10 cellular contexts compared by ENCODE assay signal in the genomic region with DNA sequence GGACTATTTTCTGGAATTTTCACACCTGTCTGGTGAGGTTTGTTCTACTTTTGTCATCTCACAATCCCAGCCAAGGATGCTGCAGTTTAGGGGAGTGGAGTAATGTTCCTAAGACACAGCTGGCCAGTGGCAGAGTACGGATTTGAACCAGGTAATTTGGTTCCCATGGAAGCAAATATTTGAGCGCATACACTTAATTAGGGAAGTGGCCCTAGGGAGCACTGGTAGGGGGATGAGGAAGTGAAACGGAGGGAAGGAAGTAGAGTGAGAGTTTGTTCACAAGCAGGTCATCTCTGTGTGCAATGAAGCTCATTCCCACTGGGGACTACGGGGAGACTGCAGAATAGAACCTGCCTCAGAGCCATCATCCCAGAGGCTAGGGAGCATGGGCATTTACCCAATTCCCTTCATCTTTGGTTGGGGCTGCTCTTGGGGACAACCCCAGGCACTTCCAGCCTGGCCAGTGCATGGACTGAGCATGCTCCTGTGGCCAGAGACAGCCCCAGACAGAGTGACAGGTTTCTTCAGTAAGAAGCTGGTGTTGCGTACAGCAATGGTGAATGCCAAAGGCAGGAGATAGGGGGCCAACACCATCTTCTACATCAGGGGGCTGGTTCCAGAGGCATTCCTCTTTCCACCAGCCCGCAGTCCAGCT.
DNase-seq lines count a peak whose midpoint lies in the region; ATAC-seq, FAIRE-seq and TF ChIP-seq lines count a peak whose summit lies in the region.
"Had no signal": no experiment of that assay in that cellular context is flagged by ENCODE, and none has a peak within 500 bp of the region (broad histone marks: within the 10 kb centered on the region; RNA-seq: fewer than 3 reads in every experiment).

No MANE protein-coding gene starts in this region.

- H3K23ac ChIP-seq in H1 (ENCODE audit: insufficient read length): no peak overlapping the region

- H3K4me1 ChIP-seq in H1 (replicated peaks in 1 of 4; ENCODE audit: control insufficient read depth in 3 of 4, insufficient read depth in 4 of 4, low read length in 3 of 4): peaks cover 0 to 2% (median 0%) of the 10 kb centered on the region in 4 experiments; a peak in 1 of 7 replicates

- no peak overlapping the region for H3K4ac ChIP-seq in H1 (replicated peaks; ENCODE audit: insufficient read length, low read depth, low read length)

- FAIRE-seq in H1 (lab: Jason Lieb, UNC): no peak

- no peak overlapping the region for H3K9ac ChIP-seq in H1 (replicated peaks in 1 of 4; ENCODE audit: extremely low read depth in 1 of 4, low read depth in 3 of 4, low read length in 3 of 4)

- ATAC-seq in GM21360 (IDR thresholded peaks at IDR 0.05; ENCODE audit: unreplicated experiment) (peak; percentile 56), HG03432 (IDR thresholded peaks at IDR 0.05; ENCODE audit: unreplicated experiment) (peak; percentile 66)

- no peaks in the 10 kb centered on the region for H3K9me3 ChIP-seq in H1 (ENCODE audit: insufficient read depth in 2 of 2, low read depth in 1 of 2, low read length in 1 of 2)

- H4K8ac ChIP-seq in H1 (ENCODE audit: extremely low read depth, insufficient read depth, low read length): peak overlapping the region; percentile 21; the same call in 1 of the 2 replicates

- H3K36me3 ChIP-seq in H1 (ENCODE audit: control insufficient read depth in 2 of 4, insufficient read depth in 4 of 4, low read length in 3 of 4): no peaks in the 10 kb centered on the region

- H3K23me2 ChIP-seq in H1 (ENCODE audit: low read depth, low read length): peaks cover 8% of the 10 kb centered on the region

- no peak overlapping the region for H3K56ac ChIP-seq in H1 (replicated peaks; ENCODE audit: insufficient read length, low read depth, low read length)

- no peak overlapping the region for H2BK15ac ChIP-seq in H1 (ENCODE audit: low read length)

- H4K91ac ChIP-seq in H1 (replicated peaks; ENCODE audit: insufficient read length, low read length): no peak overlapping the region

- H2BK12ac ChIP-seq in H1 (ENCODE audit: low read depth, low read length): no peak overlapping the region

- H3K27ac ChIP-seq in H1 (ENCODE audit: low read depth, low read length): no peak overlapping the region
- H3K27ac ChIP-seq: epithelial cell of prostate had no signal

- no peaks in the 10 kb centered on the region for H3K36me3 Mint-ChIP-seq in type B pancreatic cell

- H3K79me2 ChIP-seq in H1 (ENCODE audit: control insufficient read depth in 1 of 2, insufficient read depth in 2 of 2, low read length in 2 of 2): no peaks in the 10 kb centered on the region

- H3K9me3 Mint-ChIP-seq in type B pancreatic cell: no peaks in the 10 kb centered on the region
- H3K9me3 Mint-ChIP-seq: stimulated activated naive CD8-positive, alpha-beta T cell treated with anti-CD3 and anti-CD28 coated beads, Interleukin-15, Interleukin-2, amounts not matched to agents 100 ng/mL and 50 ng/mL, for 24 hours had no signal

- H2AK5ac ChIP-seq in H1 (ENCODE audit: low read depth, low read length): no peak overlapping the region

- POLR2A ChIA-PET in H1 (lab: Charles Lee; ENCODE audit: partially characterized antibody): no interaction called here

- peaks cover 28% of the 10 kb centered on the region for H3K4me1 Mint-ChIP-seq in type B pancreatic cell (ENCODE audit: unreplicated experiment)

- no peak overlapping the region for H3K14ac ChIP-seq in H1 (ENCODE audit: insufficient read length)

- no peak overlapping the region for H3K4me2 ChIP-seq in H1 (ENCODE audit: insufficient read depth in 1 of 2, low read depth in 2 of 2, low read length in 2 of 2)

- H3K4me3 Mint-ChIP-seq in type B pancreatic cell: no peak overlapping the region

- TF ChIP-seq POLR2A in H1 (IDR thresholded peaks at IDR 0.05; ENCODE audit: control extremely low read depth in 1 of 2, low read depth in 2 of 2, low read length in 2 of 2): no peak

- H3K27ac Mint-ChIP-seq in type B pancreatic cell: no peak overlapping the region

- no peak for TF ChIP-seq EP300 in H1 (IDR thresholded peaks at IDR 0.05; ENCODE audit: borderline replicate concordance in 1 of 2, low read depth in 2 of 2, low read length in 2 of 2)

- CTCF ChIA-PET in H1 (lab: Charles Lee; ENCODE audit: partially characterized antibody): interaction anchor here (1.4 to 2.3 kb wide), 4 partner anchors 8 to 147 kb away, joined by 4 to 6 read pairs (median 4); no protein-coding TSS in a partner anchor

- no peak overlapping the region for H2BK20ac ChIP-seq in H1 (ENCODE audit: low read length)

- WGBS in H1 (ENCODE audit: extremely low coverage in 1 of 2, insufficient coverage in 1 of 2, insufficient read length in 1 of 2, insufficient replicate concordance in 2 of 2, low coverage in 1 of 2, low lambda C conversion rate in 2 of 2, missing lambda C conversion rate in 1 of 2), 2 experiments: 87% methylated on average over 5 of the region's 6 CpGs; no CpG with 5 or more reads in 1 of the 2 experiments

- no peaks in the 10 kb centered on the region for H4K20me1 ChIP-seq in H1 (replicated peaks in 1 of 2; ENCODE audit: control insufficient read depth in 1 of 2, insufficient read depth in 2 of 2, low read length in 2 of 2)

- H2AFZ ChIP-seq in H1 (ENCODE audit: low read length): no peak overlapping the region

- H3K4me3 ChIP-seq in H1 (ENCODE audit: extremely low read depth in 1 of 4, insufficient read depth in 2 of 4, low read depth in 3 of 4, low read length in 4 of 4) (no peak overlapping the region), foreskin fibroblast (ENCODE audit: low read depth in 1 of 2, low read length in 2 of 2) (no peak overlapping the region)

- H2BK5ac ChIP-seq in H1 (ENCODE audit: low read depth, low read length): no peak overlapping the region

- TF ChIP-seq CTCF in H1 (IDR thresholded peaks at IDR 0.05; ENCODE audit: control extremely low read depth in 1 of 3, insufficient read depth in 1 of 3, low read depth in 1 of 3, low read length in 3 of 3) (no peak), foreskin fibroblast (IDR thresholded peaks at IDR 0.05; ENCODE audit: low read depth, low read length) (no peak), GM20000 (IDR thresholded peaks at IDR 0.05; ENCODE audit: extremely low read depth, missing control alignments) (no peak), type B pancreatic cell (conservative IDR thresholded peaks at IDR 0.05) (no peak)

- peak; percentile 44 for DNase-seq in GDM1 (lab: John Stamatoyannopoulos, UW)
- no peak for DNase-seq in H1 (ENCODE audit: low read depth in 1 of 2, low spot score in 2 of 2)
- DNase-seq in NCI-H2171 treated with DMSO at 0.1 percent for 48 hours (lab: John Stamatoyannopoulos, UW): no peak
- DNase-seq in foreskin fibroblast: no peak
- DNase-seq in GM20000 (ENCODE audit: low spot score): no peak
- no peak for DNase-seq in type B pancreatic cell (ENCODE audit: extremely low spot score, unreplicated experiment)

- H3K18ac ChIP-seq in H1 (ENCODE audit: extremely low read depth, low read length): no peak overlapping the region

- H4K5ac ChIP-seq in H1 (ENCODE audit: insufficient read length, low read depth, low read length): no peak overlapping the region

- TF ChIP-seq RAD21 in H1 (IDR thresholded peaks at IDR 0.05 in 1 of 2, conservative IDR thresholded peaks at IDR 0.05 in 1 of 2; ENCODE audit: low read depth in 2 of 2, low read length in 2 of 2): no peak

- peaks cover 0 to 8% (median 5%) of the 10 kb centered on the region in 4 experiments; a peak in 5 of 7 replicates for H3K27me3 ChIP-seq in H1 (replicated peaks in 1 of 4; ENCODE audit: control insufficient read depth in 3 of 4, extremely low read depth in 1 of 4, insufficient read depth in 3 of 4, low read length in 3 of 4)

- H3K27me3 Mint-ChIP-seq in type B pancreatic cell: peaks cover 58% of the 10 kb centered on the region

- H3K79me1 ChIP-seq in H1 (ENCODE audit: low read depth, low read length): no peaks in the 10 kb centered on the region

- no peak overlapping the region for H2BK120ac ChIP-seq in H1 (replicated peaks; ENCODE audit: low read depth, low read length)

TF ChIP-seq in H1, 55 proteins besides CTCF, POLR2A, EP300 and RAD21 (continues in another document):
- TF ChIP-seq, protein P1, sequence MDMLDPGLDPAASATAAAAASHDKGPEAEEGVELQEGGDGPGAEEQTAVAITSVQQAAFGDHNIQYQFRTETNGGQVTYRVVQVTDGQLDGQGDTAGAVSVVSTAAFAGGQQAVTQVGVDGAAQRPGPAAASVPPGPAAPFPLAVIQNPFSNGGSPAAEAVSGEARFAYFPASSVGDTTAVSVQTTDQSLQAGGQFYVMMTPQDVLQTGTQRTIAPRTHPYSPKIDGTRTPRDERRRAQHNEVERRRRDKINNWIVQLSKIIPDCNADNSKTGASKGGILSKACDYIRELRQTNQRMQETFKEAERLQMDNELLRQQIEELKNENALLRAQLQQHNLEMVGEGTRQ (IDR thresholded peaks at IDR 0.05; ENCODE audit: low read length): no peak
- TF ChIP-seq SIRT6 (IDR thresholded peaks at IDR 0.05; ENCODE audit: low read length) (no peak), CHD2 (IDR thresholded peaks at IDR 0.05; ENCODE audit: low read length) (no peak), EZH2 (IDR thresholded peaks at IDR 0.05; ENCODE audit: low read depth, low read length, severe bottlenecking) (no peak), GTF2F1 (IDR thresholded peaks at IDR 0.05; ENCODE audit: borderline replicate concordance, low read depth, low read length) (no peak), ASH2L (IDR thresholded peaks at IDR 0.05; ENCODE audit: low read length) (no peak), BRCA1 (IDR thresholded peaks at IDR 0.05; ENCODE audit: low read depth, low read length) (no peak), TBP (IDR thresholded peaks at IDR 0.05; ENCODE audit: low read depth, low read length) (no peak), FOSL1 (IDR thresholded peaks at IDR 0.05; ENCODE audit: insufficient read depth, low read depth, low read length) (no peak), CTBP2 (IDR thresholded peaks at IDR 0.05; ENCODE audit: borderline replicate concordance, insufficient read depth, insufficient read length, low read length) (no peak), EGR1 (IDR thresholded peaks at IDR 0.05; ENCODE audit: borderline replicate concordance, low read depth, low read length) (no peak), BCL11A (IDR thresholded peaks at IDR 0.05; ENCODE audit: low read depth in 2 of 2, low read length in 2 of 2) (no peak), SP1 (IDR thresholded peaks at IDR 0.05; ENCODE audit: low read depth, low read length) (no peak)
- TF ChIP-seq, protein P2, sequence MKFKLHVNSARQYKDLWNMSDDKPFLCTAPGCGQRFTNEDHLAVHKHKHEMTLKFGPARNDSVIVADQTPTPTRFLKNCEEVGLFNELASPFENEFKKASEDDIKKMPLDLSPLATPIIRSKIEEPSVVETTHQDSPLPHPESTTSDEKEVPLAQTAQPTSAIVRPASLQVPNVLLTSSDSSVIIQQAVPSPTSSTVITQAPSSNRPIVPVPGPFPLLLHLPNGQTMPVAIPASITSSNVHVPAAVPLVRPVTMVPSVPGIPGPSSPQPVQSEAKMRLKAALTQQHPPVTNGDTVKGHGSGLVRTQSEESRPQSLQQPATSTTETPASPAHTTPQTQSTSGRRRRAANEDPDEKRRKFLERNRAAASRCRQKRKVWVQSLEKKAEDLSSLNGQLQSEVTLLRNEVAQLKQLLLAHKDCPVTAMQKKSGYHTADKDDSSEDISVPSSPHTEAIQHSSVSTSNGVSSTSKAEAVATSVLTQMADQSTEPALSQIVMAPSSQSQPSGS (IDR thresholded peaks at IDR 0.05; ENCODE audit: low read length): no peak
